ENCODE assay signal across 36 cellular contexts in the genomic region with DNA sequence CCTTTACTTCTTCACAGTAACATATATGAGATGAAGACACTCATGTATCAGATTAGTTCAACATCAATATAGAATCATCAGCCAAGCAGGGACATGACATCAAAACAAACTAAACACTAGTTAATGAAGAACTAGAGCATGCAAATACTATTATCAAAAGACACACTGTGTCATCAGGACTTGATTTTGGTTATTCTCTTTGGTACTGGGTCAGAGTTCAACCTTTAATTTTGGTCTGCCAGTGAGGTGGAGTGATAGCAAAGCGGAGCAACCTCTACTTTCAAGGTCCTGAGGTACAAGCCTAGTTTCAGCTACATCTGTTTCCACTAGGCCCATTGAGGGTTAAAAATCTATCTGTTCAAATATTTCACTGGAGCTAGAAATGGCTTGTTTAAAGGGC.
"Had no signal": no experiment of that assay in that cellular context is flagged by ENCODE, and none has a peak within 500 bp of the region (broad histone marks: within the 10 kb centered on the region; RNA-seq: fewer than 3 reads in every experiment).

No MANE protein-coding gene starts in this region.

- ATAC-seq: activated CD8-positive, alpha-beta T cell treated with anti-CD3 and anti-CD28 coated beads for 36 hours; activated naive CD4-positive, alpha-beta T cell treated with anti-CD3 and anti-CD28 coated beads, Interleukin-2, amount 50 U/mL, for 72 hours; activated T-cell treated with anti-CD3 and anti-CD28 coated beads, Interleukin-2, amount 50 U/mL, for 4 hours; activated T-cell treated with anti-CD3 and anti-CD28 coated beads, Interleukin-2, amount 50 U/mL, for 72 hours; activated T-helper 17 cell treated with anti-CD3 and anti-CD28 coated beads, Interleukin-2, amount 50 U/mL, for 72 hours; body of pancreas had no signal

- H3K27me3 ChIP-seq: body of pancreas, brain microvascular endothelial cell had no signal

- FAIRE-seq: TTC549 had no signal

- H3K9me3 ChIP-seq: adrenal gland, body of pancreas had no signal

- H3K27ac ChIP-seq: adrenal gland, body of pancreas, brain microvascular endothelial cell, breast epithelium, VCaP had no signal

- H3K4me3 ChIP-seq: adrenal gland, body of pancreas, breast epithelium had no signal

- H3K4me1 Mint-ChIP-seq: activated B cell treated with CpG ODN at 0.5 μM for 24 hours; activated CD4-positive, alpha-beta T cell treated with anti-CD3 and anti-CD28 coated beads, Interleukin-2, amount 10 ng/mL, durations not matched to agents 24 days and 14 days; activated naive CD8-positive, alpha-beta T cell treated with anti-CD3 and anti-CD28 coated beads for 36 hours; activated T-helper 17 cell treated with anti-CD3 and anti-CD28 coated beads, Interleukin-2, amount 50 U/mL, for 72 hours had no signal

- H3K9me3 Mint-ChIP-seq: activated B cell treated with CpG ODN at 0.5 μM for 24 hours; activated CD4-positive, alpha-beta memory T cell treated with anti-CD3 and anti-CD28 coated beads for 36 hours; activated CD4-positive, alpha-beta T cell treated with anti-CD3 and anti-CD28 coated beads, Interleukin-2, amount 10 ng/mL, durations not matched to agents 24 days and 14 days; activated naive CD4-positive, alpha-beta T cell treated with anti-CD3 and anti-CD28 coated beads for 36 hours; activated naive CD4-positive, alpha-beta T cell treated with anti-CD3 and anti-CD28 coated beads, Interleukin-2, amount 50 U/mL, for 72 hours; activated naive CD8-positive, alpha-beta T cell treated with anti-CD3 and anti-CD28 coated beads for 36 hours; activated T-cell treated with anti-CD3 and anti-CD28 coated beads, Interleukin-2, amount 50 U/mL, for 4 hours; activated T-cell treated with anti-CD3 and anti-CD28 coated beads, Interleukin-2, amount 50 U/mL, for 72 hours; activated T-helper 1 cell treated with anti-CD3 and anti-CD28 coated beads, Interleukin-12 subunit alpha, Interleukin-12 subunit beta, Interleukin-2, Interleukin-4 antibody, amounts not matched to agents 30 ng/mL and 10 ng/mL and 1 ng/mL, durations not matched to agents 14 hours and 24 hours and 36 hours; T-helper 1 cell treated with Interleukin-12 subunit alpha and Interleukin-12 subunit beta and Interleukin-4 antibody, amounts not matched to agents 30 μg/mL and 1 μg/mL, for 36 hours; T-helper 2 cell treated with Interferon-gamma antibody and Interleukin-4, amounts not matched to agents 5 μg/mL and 100 μg/mL, for 36 hours had no signal

- H3K27ac Mint-ChIP-seq: activated B cell treated with CpG ODN at 0.5 μM for 24 hours; activated CD4-positive, alpha-beta memory T cell treated with anti-CD3 and anti-CD28 coated beads for 36 hours; activated CD4-positive, alpha-beta T cell treated with anti-CD3 and anti-CD28 coated beads, Interleukin-2, amount 10 ng/mL, durations not matched to agents 24 days and 14 days; activated CD8-positive, alpha-beta T cell treated with anti-CD3 and anti-CD28 coated beads for 36 hours; activated naive CD4-positive, alpha-beta T cell treated with anti-CD3 and anti-CD28 coated beads for 36 hours; activated naive CD4-positive, alpha-beta T cell treated with anti-CD3 and anti-CD28 coated beads, Interleukin-2, amount 50 U/mL, for 72 hours; activated naive CD8-positive, alpha-beta T cell treated with anti-CD3 and anti-CD28 coated beads for 36 hours; activated T-cell treated with anti-CD3 and anti-CD28 coated beads, Interleukin-2, amount 50 U/mL, for 72 hours; activated T-helper 1 cell treated with anti-CD3 and anti-CD28 coated beads, Interleukin-12 subunit alpha, Interleukin-12 subunit beta, Interleukin-2, Interleukin-4 antibody, amounts not matched to agents 30 ng/mL and 10 ng/mL and 1 ng/mL, durations not matched to agents 14 hours and 24 hours and 36 hours; activated T-helper 17 cell treated with anti-CD3 and anti-CD28 coated beads, Interleukin-2, amount 50 U/mL, for 72 hours; T-helper 1 cell treated with Interleukin-12 subunit alpha and Interleukin-12 subunit beta and Interleukin-4 antibody, amounts not matched to agents 30 μg/mL and 1 μg/mL, for 36 hours; T-helper 2 cell treated with Interferon-gamma antibody and Interleukin-4, amounts not matched to agents 5 μg/mL and 100 μg/mL, for 36 hours had no signal

- H3K4me1 ChIP-seq: adrenal gland, body of pancreas, breast epithelium had no signal

- H3K36me3 ChIP-seq: adrenal gland, brain microvascular endothelial cell, breast epithelium had no signal

- H3K27me3 Mint-ChIP-seq: activated B cell treated with CpG ODN at 0.5 μM for 24 hours; activated CD4-positive, alpha-beta memory T cell treated with anti-CD3 and anti-CD28 coated beads for 36 hours; activated CD4-positive, alpha-beta T cell treated with anti-CD3 and anti-CD28 coated beads, Interleukin-2, amount 10 ng/mL, durations not matched to agents 24 days and 14 days; activated CD8-positive, alpha-beta T cell treated with anti-CD3 and anti-CD28 coated beads for 36 hours; activated naive CD8-positive, alpha-beta T cell treated with anti-CD3 and anti-CD28 coated beads for 36 hours; activated T-helper 17 cell treated with anti-CD3 and anti-CD28 coated beads, Interleukin-2, amount 50 U/mL, for 72 hours had no signal

- H3K4me3 Mint-ChIP-seq: activated B cell treated with CpG ODN at 0.5 μM for 24 hours; activated CD4-positive, alpha-beta memory T cell treated with anti-CD3 and anti-CD28 coated beads for 36 hours; activated CD4-positive, alpha-beta T cell treated with anti-CD3 and anti-CD28 coated beads, Interleukin-2, amount 10 ng/mL, durations not matched to agents 24 days and 14 days; activated CD8-positive, alpha-beta T cell treated with anti-CD3 and anti-CD28 coated beads for 36 hours; activated naive CD4-positive, alpha-beta T cell treated with anti-CD3 and anti-CD28 coated beads for 36 hours; activated naive CD8-positive, alpha-beta T cell treated with anti-CD3 and anti-CD28 coated beads for 36 hours; activated T-cell treated with anti-CD3 and anti-CD28 coated beads, Interleukin-2, amount 50 U/mL, for 4 hours; activated T-cell treated with anti-CD3 and anti-CD28 coated beads, Interleukin-2, amount 50 U/mL, for 72 hours; activated T-helper 1 cell treated with anti-CD3 and anti-CD28 coated beads, Interleukin-12 subunit alpha, Interleukin-12 subunit beta, Interleukin-2, Interleukin-4 antibody, amounts not matched to agents 30 ng/mL and 10 ng/mL and 1 ng/mL, durations not matched to agents 14 hours and 24 hours and 36 hours; activated T-helper 17 cell treated with anti-CD3 and anti-CD28 coated beads, Interleukin-2, amount 50 U/mL, for 72 hours; T-helper 1 cell treated with Interleukin-12 subunit alpha and Interleukin-12 subunit beta and Interleukin-4 antibody, amounts not matched to agents 30 μg/mL and 1 μg/mL, for 36 hours; T-helper 2 cell treated with Interferon-gamma antibody and Interleukin-4, amounts not matched to agents 5 μg/mL and 100 μg/mL, for 36 hours had no signal

- H3K36me3 Mint-ChIP-seq: activated CD4-positive, alpha-beta memory T cell treated with anti-CD3 and anti-CD28 coated beads for 36 hours; activated naive CD4-positive, alpha-beta T cell treated with anti-CD3 and anti-CD28 coated beads, Interleukin-2, amount 50 U/mL, for 72 hours; activated naive CD8-positive, alpha-beta T cell treated with anti-CD3 and anti-CD28 coated beads for 36 hours had no signal

- DNase-seq: activated B cell treated with CpG ODN at 0.5 μM for 24 hours; activated CD4-positive, alpha-beta memory T cell treated with anti-CD3 and anti-CD28 coated beads for 36 hours; activated CD4-positive, alpha-beta T cell treated with anti-CD3 and anti-CD28 coated beads for 4 hours; activated CD4-positive, alpha-beta T cell treated with anti-CD3 and anti-CD28 coated beads, Interleukin-2, amount 10 ng/mL, durations not matched to agents 24 days and 14 days; activated CD4-positive, alpha-beta T cell treated with anti-CD3 and anti-CD28 coated beads, Interleukin-2, amount 50 U/mL, for 1 hour; activated CD4-positive, alpha-beta T cell treated with anti-CD3 and anti-CD28 coated beads, Interleukin-2, amount 50 U/mL, for 4 hours; activated CD4-positive, CD25-positive, alpha-beta regulatory T cell treated with anti-CD3 and anti-CD28 coated beads, Interleukin-2, amount 50 U/mL, for 72 hours; activated CD8-positive, alpha-beta memory T cell treated with anti-CD3 and anti-CD28 coated beads, Interleukin-2, amount 50 U/mL, for 4 hours; activated CD8-positive, alpha-beta T cell treated with anti-CD3 and anti-CD28 coated beads for 36 hours; activated effector memory CD4-positive, alpha-beta T cell treated with anti-CD3 and anti-CD28 coated beads, Interleukin-2, amount 50 U/mL, for 16 hours; activated gamma-delta T cell treated with Interleukin-2 at 50 U/mL for 16 hours; activated naive CD4-positive, alpha-beta T cell; activated naive CD4-positive, alpha-beta T cell treated with anti-CD3 and anti-CD28 coated beads for 36 hours; activated naive CD4-positive, alpha-beta T cell treated with anti-CD3 and anti-CD28 coated beads, Interleukin-2, amount 50 U/mL, for 16 hours; activated naive CD8-positive, alpha-beta T cell treated with anti-CD3 and anti-CD28 coated beads for 36 hours; activated T-cell treated with anti-CD3 and anti-CD28 coated beads for 4 hours; activated T-cell treated with anti-CD3 and anti-CD28 coated beads, Interleukin-2, amount 50 U/mL, for 1 hour; activated T-cell treated with anti-CD3 and anti-CD28 coated beads, Interleukin-2, amount 50 U/mL, for 4 hours; activated T-cell treated with anti-CD3 and anti-CD28 coated beads, Interleukin-2, amount 50 U/mL, for 72 hours; adrenal gland; amniotic stem cell; aorta; body of pancreas; brain microvascular endothelial cell; central memory CD4-positive, alpha-beta T cell; T-helper 1 cell; T-helper 2 cell; T-helper 9 cell had no signal
